Comparison of ENCODE assay signal across 12 cellular contexts in genomic region chr5:163079618-163080017, GRCh38.
DNase-seq lines count a peak whose midpoint lies in the region; ATAC-seq and TF ChIP-seq lines count a peak whose summit lies in the region.
"Had no signal": no experiment of that assay in that cellular context is flagged by ENCODE, and none has a peak within 500 bp of the region (broad histone marks: within the 10 kb centered on the region; RNA-seq: fewer than 3 reads in every experiment).

No MANE protein-coding gene starts in this region.

- H3K9me3 Mint-ChIP-seq in activated T-cell treated with anti-CD3 and anti-CD28 coated beads, Interleukin-2, amount 50 U/mL, for 4 hours, result peaks cover 40% of the 10 kb centered on the region

- in situ Hi-C loops in astrocyte of the spinal cord (cut with HindIII; ENCODE audit: low sequenced_read_pairs), result no loop called here

- no peak overlapping the region for H3K4me3 ChIP-seq in astrocyte of the spinal cord (ENCODE audit: low read depth, low read length)
- H3K4me3 ChIP-seq in lower leg skin (ENCODE audit: low read depth, poor library complexity, severe bottlenecking), result no peak overlapping the region
- H3K4me3 ChIP-seq: cardiac muscle cell, testis had no signal

- no peaks in the 10 kb centered on the region for H3K4me1 Mint-ChIP-seq in activated T-cell treated with anti-CD3 and anti-CD28 coated beads, Interleukin-2, amount 50 U/mL, for 4 hours (ENCODE audit: low read depth)
- H3K4me1 Mint-ChIP-seq: activated CD4-positive, alpha-beta memory T cell treated with anti-CD3 and anti-CD28 coated beads, Interleukin-2, amount 10 ng/mL, durations not matched to agents 7 days and 5 days; CD4-positive, alpha-beta memory T cell had no signal

- no peaks in the 10 kb centered on the region for H3K27me3 Mint-ChIP-seq in activated T-cell treated with anti-CD3 and anti-CD28 coated beads, Interleukin-2, amount 50 U/mL, for 4 hours (ENCODE audit: low read depth)
- H3K27me3 Mint-ChIP-seq: activated CD4-positive, alpha-beta memory T cell treated with anti-CD3 and anti-CD28 coated beads, Interleukin-2, amount 10 ng/mL, durations not matched to agents 7 days and 5 days; CD4-positive, alpha-beta memory T cell had no signal

- 62 to 72% methylated on average over 3 of the region's 3 CpGs for WGBS in lower leg skin, 2 donors

- no peaks in the 10 kb centered on the region for H3K36me3 Mint-ChIP-seq in activated T-cell treated with anti-CD3 and anti-CD28 coated beads, Interleukin-2, amount 50 U/mL, for 4 hours (ENCODE audit: insufficient read depth)
- H3K36me3 Mint-ChIP-seq: CD4-positive, alpha-beta memory T cell had no signal

- intact Hi-C loops in lower leg skin (cut with DNase I; ENCODE audit: low total_unique reads), result no loop called here

- H3K4me3 Mint-ChIP-seq in activated T-cell treated with anti-CD3 and anti-CD28 coated beads, Interleukin-2, amount 50 U/mL, for 4 hours, result no peak overlapping the region
- H3K4me3 Mint-ChIP-seq: activated CD4-positive, alpha-beta memory T cell treated with anti-CD3 and anti-CD28 coated beads, Interleukin-2, amount 10 ng/mL, durations not matched to agents 7 days and 5 days; CD4-positive, alpha-beta memory T cell had no signal

- peak; percentile 56 for ATAC-seq in HG03565 (IDR thresholded peaks at IDR 0.05; ENCODE audit: unreplicated experiment)
- no peak for ATAC-seq in activated T-cell treated with anti-CD3 and anti-CD28 coated beads, Interleukin-2, amount 50 U/mL, for 4 hours

- TF ChIP-seq CTCF in GM10266 (IDR thresholded peaks at IDR 0.05; ENCODE audit: control insufficient read depth, insufficient read depth, low read depth, missing control alignments) (peak; percentile 43), GM20000 (IDR thresholded peaks at IDR 0.05; ENCODE audit: extremely low read depth, missing control alignments) (peak; percentile 41), astrocyte of the spinal cord (IDR thresholded peaks at IDR 0.05; ENCODE audit: low read depth, low read length) (peak; percentile 24), lower leg skin (IDR thresholded peaks at IDR 0.05) (no peak)

- no peak for DNase-seq in GM10266 (ENCODE audit: extremely low spot score)
- no peak for DNase-seq in GM20000 (ENCODE audit: low spot score)
- DNase-seq in astrocyte of the spinal cord (ENCODE audit: low read depth, low spot score), result no peak
- DNase-seq in activated T-cell treated with anti-CD3 and anti-CD28 coated beads, Interleukin-2, amount 50 U/mL, for 4 hours, result no peak
- DNase-seq in NCI-H128 (lab: John Stamatoyannopoulos, UW; ENCODE audit: unreplicated experiment), result no peak
- DNase-seq in lower leg skin (ENCODE audit: low spot score in 2 of 2), result no peak
- DNase-seq in COLO668 (lab: John Stamatoyannopoulos, UW; ENCODE audit: unreplicated experiment), result no peak
- DNase-seq: activated CD4-positive, alpha-beta memory T cell treated with anti-CD3 and anti-CD28 coated beads, Interleukin-2, amount 10 ng/mL, durations not matched to agents 7 days and 5 days; CD4-positive, alpha-beta memory T cell; testis had no signal

- TF ChIP-seq POLR2A in lower leg skin (IDR thresholded peaks at IDR 0.05), result no peak

Comparison
In these comparisons a context has a peak if more than half of its experiments do, and no peak if none do; other contexts are left out.
1. CTCF ChIP-seq: peak in GM10266 (single experiment), GM20000 (single experiment) and astrocyte of the spinal cord (single experiment); none in lower leg skin (0 of 3).